8 cellular contexts compared by ENCODE assay signal in genomic region chr1:31335007-31335406, GRCh38. TPM values are rescaled to one million over a fixed set of nuclear protein-coding genes. Genes with fewer than 3 reads are reported as not detected.
DNase-seq lines count a peak whose midpoint lies in the region; ATAC-seq and TF ChIP-seq lines count a peak whose summit lies in the region.

No MANE protein-coding gene starts in this region.

- H3K4me3 Mint-ChIP-seq in natural killer cell: no peak overlapping the region
- no peak overlapping the region for H3K4me3 Mint-ChIP-seq in natural killer cell treated with Interleukin-12 subunit alpha and Interleukin-12 subunit beta and Interleukin-15 and Interleukin-18, amount 100 ng/mL, for 72 hours
- H3K4me3 Mint-ChIP-seq in WTC11: no peak overlapping the region
- no peak overlapping the region for H3K4me3 Mint-ChIP-seq in immature natural killer cell

- H3K27me3 Mint-ChIP-seq in natural killer cell (ENCODE audit: low read depth in 2 of 2): no peaks in the 10 kb centered on the region
- H3K27me3 Mint-ChIP-seq in natural killer cell treated with Interleukin-12 subunit alpha and Interleukin-12 subunit beta and Interleukin-15 and Interleukin-18, amount 100 ng/mL, for 72 hours: no peaks in the 10 kb centered on the region
- H3K27me3 Mint-ChIP-seq in WTC11 (ENCODE audit: low read depth): no peaks in the 10 kb centered on the region
- peaks cover 0 to 3% (median 0%) of the 10 kb centered on the region in 3 donors for H3K27me3 Mint-ChIP-seq in immature natural killer cell (ENCODE audit: low read depth in 3 of 3)

- peaks cover 10 to 13% of the 10 kb centered on the region in 2 donors for H3K4me1 Mint-ChIP-seq in natural killer cell
- H3K4me1 Mint-ChIP-seq in natural killer cell treated with Interleukin-12 subunit alpha and Interleukin-12 subunit beta and Interleukin-15 and Interleukin-18, amount 100 ng/mL, for 72 hours (ENCODE audit: low read depth in 2 of 2): peaks cover 4 to 5% of the 10 kb centered on the region in 2 donors
- H3K4me1 Mint-ChIP-seq in WTC11: no peaks in the 10 kb centered on the region
- peaks cover 0 to 4% of the 10 kb centered on the region in 2 donors for H3K4me1 Mint-ChIP-seq in immature natural killer cell

- H3K27ac Mint-ChIP-seq in natural killer cell: peak overlapping the region in 1 of 2 donors; percentile 17
- no peak overlapping the region for H3K27ac Mint-ChIP-seq in natural killer cell treated with Interleukin-12 subunit alpha and Interleukin-12 subunit beta and Interleukin-15 and Interleukin-18, amount 100 ng/mL, for 72 hours
- no peak overlapping the region for H3K27ac Mint-ChIP-seq in WTC11
- peak overlapping the region in 3 of 6 donors; percentile 7 to 40 (median 23) for H3K27ac Mint-ChIP-seq in immature natural killer cell

- ATAC-seq in natural killer cell (peak; percentile 44 to 62 (median 57)), WTC11 (peak; percentile 60), GM18519 (IDR thresholded peaks at IDR 0.05; ENCODE audit: low FRiP score, unreplicated experiment) (no peak), HG03175 (IDR thresholded peaks at IDR 0.05; ENCODE audit: unreplicated experiment) (no peak)
- no peak for ATAC-seq in natural killer cell treated with Interleukin-12 subunit alpha and Interleukin-12 subunit beta and Interleukin-15 and Interleukin-18, amount 100 ng/mL, for 72 hours

- POLR2A ChIA-PET in WTC11 (lab: Charles Lee): no interaction called here

- intact Hi-C loops in natural killer cell (cut with micrococcal nuclease): loop anchor here (1.0 to 2.0 kb wide), 2 partner anchors 38 to 151 kb away; partner anchors contain the start of genes SNRNP40 and ZCCHC17

- no peaks in the 10 kb centered on the region for H3K9me3 Mint-ChIP-seq in natural killer cell
- H3K9me3 Mint-ChIP-seq in natural killer cell treated with Interleukin-12 subunit alpha and Interleukin-12 subunit beta and Interleukin-15 and Interleukin-18, amount 100 ng/mL, for 72 hours: no peaks in the 10 kb centered on the region
- no peaks in the 10 kb centered on the region for H3K9me3 Mint-ChIP-seq in WTC11
- H3K9me3 Mint-ChIP-seq in immature natural killer cell: no peaks in the 10 kb centered on the region

- TF ChIP-seq CTCF in natural killer cell (IDR thresholded peaks at IDR 0.05): peak; percentile 52
- no peak for TF ChIP-seq CTCF in WTC11 (IDR thresholded peaks at IDR 0.05)

- H3K36me3 Mint-ChIP-seq in natural killer cell (peaks cover 7% of the 10 kb centered on the region), WTC11 (peaks cover 18% of the 10 kb centered on the region), immature natural killer cell (peaks cover 0 to 21% (median 12%) of the 10 kb centered on the region in 3 donors)
- peaks cover 6% of the 10 kb centered on the region for H3K36me3 Mint-ChIP-seq in natural killer cell treated with Interleukin-12 subunit alpha and Interleukin-12 subunit beta and Interleukin-15 and Interleukin-18, amount 100 ng/mL, for 72 hours

- CTCF ChIA-PET in WTC11 (lab: Charles Lee): interaction anchor here (1.3 kb wide), 1 partner anchor 151 kb away, joined by 5 read pairs; no protein-coding TSS in a partner anchor

- DNase-seq in natural killer cell (no peak), NCI-H1694 (lab: John Stamatoyannopoulos, UW) (peak; percentile 25), WTC11 (ENCODE audit: low spot score) (no peak), immature natural killer cell (peak; percentile 22 to 40 (median 28))
- DNase-seq in natural killer cell treated with Interleukin-12 subunit alpha and Interleukin-12 subunit beta and Interleukin-15 and Interleukin-18, amount 100 ng/mL, for 72 hours (ENCODE audit: low spot score): no peak
- DNase-seq in activated CD8-positive, alpha-beta memory T cell treated with anti-CD3 and anti-CD28 coated beads for 24 hours: no peak

TF ChIP-seq in WTC11, 78 proteins besides CTCF, POLR2A, EP300 and RAD21:
- no peak for TF ChIP-seq ZNF396 (CRISPR knock-in tag; IDR thresholded peaks at IDR 0.05; ENCODE audit: borderline replicate concordance)
- TF ChIP-seq ATF6 (CRISPR knock-in tag; IDR thresholded peaks at IDR 0.05): no peak
- TF ChIP-seq HMGA2 (CRISPR knock-in tag; IDR thresholded peaks at IDR 0.05): no peak
- TF ChIP-seq USF1 (CRISPR knock-in tag; IDR thresholded peaks at IDR 0.05): no peak
- no peak for TF ChIP-seq NR2C2 (CRISPR knock-in tag; IDR thresholded peaks at IDR 0.05)
- no peak for TF ChIP-seq SP1 (CRISPR knock-in tag; conservative IDR thresholded peaks at IDR 0.05)
- no peak for TF ChIP-seq ZNF263 (CRISPR knock-in tag; IDR thresholded peaks at IDR 0.05; ENCODE audit: low read depth)
- no peak for TF ChIP-seq SMAD4 (CRISPR knock-in tag; IDR thresholded peaks at IDR 0.05)
- no peak for TF ChIP-seq NFE2L1 (CRISPR knock-in tag; IDR thresholded peaks at IDR 0.05)
- no peak for TF ChIP-seq USF2 (CRISPR knock-in tag; IDR thresholded peaks at IDR 0.05)
- TF ChIP-seq MXD4 (CRISPR knock-in tag; IDR thresholded peaks at IDR 0.05; ENCODE audit: borderline replicate concordance): no peak
- no peak for TF ChIP-seq HMGXB4 (CRISPR knock-in tag; IDR thresholded peaks at IDR 0.05)
- TF ChIP-seq ZBTB21 (CRISPR knock-in tag; IDR thresholded peaks at IDR 0.05; ENCODE audit: borderline replicate concordance): no peak
- TF ChIP-seq ATF3 (CRISPR knock-in tag; conservative IDR thresholded peaks at IDR 0.05): no peak
- TF ChIP-seq CBFB (CRISPR knock-in tag; IDR thresholded peaks at IDR 0.05; ENCODE audit: low read depth): no peak

RNA-seq across cellular contexts. Expression of gene FABP3, which starts 37.9 kb away (rescaled TPM):
- total RNA-seq in natural killer cell (not detected), WTC11 (2021) (18.0 to 25.0 TPM (median 19.0 TPM) in 3 replicates)
- not detected for total RNA-seq in natural killer cell treated with Interleukin-12 subunit alpha and Interleukin-12 subunit beta and Interleukin-15 and Interleukin-18, amount 100 ng/mL, for 72 hours
- not detected for polyA plus RNA-seq in immature natural killer cell

RNA-seq across cellular contexts. Expression of gene ZCCHC17, which starts 38.2 kb away (rescaled TPM):
- 10 to 100 TPM; 24.1 to 31.1 (median 27.8) TPM for total RNA-seq in natural killer cell
- 10 to 100 TPM; 35.3 to 37.8 TPM for total RNA-seq in natural killer cell treated with Interleukin-12 subunit alpha and Interleukin-12 subunit beta and Interleukin-15 and Interleukin-18, amount 100 ng/mL, for 72 hours
- total RNA-seq in WTC11 (2021): 40.6 to 42.0 TPM (median 40.7 TPM) in 3 replicates
- polyA plus RNA-seq in immature natural killer cell: 100 to 1,000 TPM in 1 of 3 donors, 10 to 100 TPM in 2; 72.0 to 133 (median 74.1) TPM

RNA-seq across cellular contexts. Expression of gene SNRNP40, which starts 38.4 kb away (rescaled TPM):
- total RNA-seq in natural killer cell (10 to 100 TPM; 57.9 to 71.2 (median 60.3) TPM), WTC11 (2021) (102 to 103 TPM (median 103 TPM) in 3 replicates)
- total RNA-seq in natural killer cell treated with Interleukin-12 subunit alpha and Interleukin-12 subunit beta and Interleukin-15 and Interleukin-18, amount 100 ng/mL, for 72 hours: 100 to 1,000 TPM in 1 of 2 donors, 10 to 100 TPM in 1; 81.1 to 107 TPM
- 100 to 1,000 TPM in 2 of 3 donors, 10 to 100 TPM in 1; 80.7 to 150 (median 101) TPM for polyA plus RNA-seq in immature natural killer cell

Comparison
In these comparisons a context has a peak if more than half of its experiments do, and no peak if none do; other contexts are left out.
1. ATAC-seq: peak in natural killer cell (3 of 3) and WTC11 (single experiment); none in natural killer cell treated with Interleukin-12 subunit alpha and Interleukin-12 subunit beta and Interleukin-15 and Interleukin-18, amount 100 ng/mL, for 72 hours (0 of 2), GM18519 (single experiment) and HG03175 (single experiment).
2. DNase-seq: peak in NCI-H1694 (single experiment) and immature natural killer cell (3 of 3); none in natural killer cell (single experiment), natural killer cell treated with Interleukin-12 subunit alpha and Interleukin-12 subunit beta and Interleukin-15 and Interleukin-18, amount 100 ng/mL, for 72 hours (single experiment), WTC11 (single experiment) and activated CD8-positive, alpha-beta memory T cell treated with anti-CD3 and anti-CD28 coated beads for 24 hours (single experiment).
3. RNA of gene FABP3, which starts 37.9 kb away (total RNA-seq): 18.0 to 25.0 TPM in WTC11; not detected in natural killer cell treated with Interleukin-12 subunit alpha and Interleukin-12 subunit beta and Interleukin-15 and Interleukin-18, amount 100 ng/mL, for 72 hours and not detected in natural killer cell; every median in the first group is over 10 times any median in the second.